Comparison of ENCODE assay signal across 15 cellular contexts in genomic region chr20:47989957-47990356, GRCh38.
DNase-seq lines count a peak whose midpoint lies in the region; ATAC-seq and TF ChIP-seq lines count a peak whose summit lies in the region.
"Had no signal": no experiment of that assay in that cellular context is flagged by ENCODE, and none has a peak within 500 bp of the region (broad histone marks: within the 10 kb centered on the region; RNA-seq: fewer than 3 reads in every experiment).

No MANE protein-coding gene starts in this region.

- peaks cover 11% of the 10 kb centered on the region for H3K27me3 Mint-ChIP-seq in nephron (ENCODE audit: low read depth)
- peaks cover 3% of the 10 kb centered on the region for H3K27me3 Mint-ChIP-seq in activated CD4-positive, alpha-beta memory T cell treated with anti-CD3 and anti-CD28 coated beads for 36 hours
- H3K27me3 Mint-ChIP-seq in CD4-positive, alpha-beta memory T cell, result peaks cover 5 to 13% of the 10 kb centered on the region in 2 donors

- H3K36me3 Mint-ChIP-seq in nephron (ENCODE audit: low read depth), result no peaks in the 10 kb centered on the region
- H3K36me3 Mint-ChIP-seq in activated CD4-positive, alpha-beta memory T cell treated with anti-CD3 and anti-CD28 coated beads for 36 hours, result no peaks in the 10 kb centered on the region
- no peaks in the 10 kb centered on the region for H3K36me3 Mint-ChIP-seq in CD4-positive, alpha-beta memory T cell

- peaks cover 27% of the 10 kb centered on the region for H3K27me3 ChIP-seq in adipocyte (replicated peaks; ENCODE audit: control insufficient read depth, insufficient read depth, low read length)
- no peaks in the 10 kb centered on the region for H3K27me3 ChIP-seq in CD4-positive, alpha-beta memory T cell (ENCODE audit: insufficient read depth, low read length)
- H3K27me3 ChIP-seq: ascending aorta had no signal

- intact Hi-C loops in activated CD4-positive, alpha-beta memory T cell treated with anti-CD3 and anti-CD28 coated beads for 36 hours (cut with micrococcal nuclease), result no loop called here
- intact Hi-C loops in CD4-positive, alpha-beta memory T cell (cut with micrococcal nuclease), result no loop called here

- CTCF ChIA-PET in activated CD4-positive, alpha-beta memory T cell treated with anti-CD3 and anti-CD28 coated beads for 36 hours (lab: Charles Lee), result no interaction called here
- CTCF ChIA-PET in CD4-positive, alpha-beta memory T cell (lab: Charles Lee; ENCODE audit: partially characterized antibody), result no interaction called here

- H3K4me1 Mint-ChIP-seq in nephron, result peaks cover 47% of the 10 kb centered on the region
- no peaks in the 10 kb centered on the region for H3K4me1 Mint-ChIP-seq in activated CD4-positive, alpha-beta memory T cell treated with anti-CD3 and anti-CD28 coated beads for 36 hours (ENCODE audit: low read depth)
- no peaks in the 10 kb centered on the region for H3K4me1 Mint-ChIP-seq in CD4-positive, alpha-beta memory T cell

- no peaks in the 10 kb centered on the region for H3K36me3 ChIP-seq in adipocyte (ENCODE audit: control insufficient read depth, insufficient read depth, low read length, severe bottlenecking)
- H3K36me3 ChIP-seq in CD4-positive, alpha-beta memory T cell (ENCODE audit: insufficient read depth, low read length), result no peaks in the 10 kb centered on the region
- H3K36me3 ChIP-seq: ascending aorta had no signal

- H3K9me3 Mint-ChIP-seq in nephron, result peaks cover 4% of the 10 kb centered on the region
- H3K9me3 Mint-ChIP-seq in activated CD4-positive, alpha-beta memory T cell treated with anti-CD3 and anti-CD28 coated beads for 36 hours, result no peaks in the 10 kb centered on the region
- peaks cover 0 to 5% (median under 1%) of the 10 kb centered on the region in 8 donors for H3K9me3 Mint-ChIP-seq in CD4-positive, alpha-beta memory T cell

- H3K4me1 ChIP-seq in adipocyte (ENCODE audit: control insufficient read depth, insufficient read depth, low read length), result no peaks in the 10 kb centered on the region
- no peaks in the 10 kb centered on the region for H3K4me1 ChIP-seq in CD4-positive, alpha-beta memory T cell (ENCODE audit: insufficient read depth, low read length)
- H3K4me1 ChIP-seq: ascending aorta had no signal

- H3K4me3 ChIP-seq in adipocyte (ENCODE audit: low read length), result no peak overlapping the region
- no peak overlapping the region for H3K4me3 ChIP-seq in CD4-positive, alpha-beta memory T cell (ENCODE audit: low read length in 2 of 2)
- H3K4me3 ChIP-seq: ascending aorta had no signal

- H3K9me3 ChIP-seq in adipocyte (ENCODE audit: control insufficient read depth, low read length), result peaks cover 24% of the 10 kb centered on the region
- no peaks in the 10 kb centered on the region for H3K9me3 ChIP-seq in CD4-positive, alpha-beta memory T cell (ENCODE audit: control insufficient read depth in 1 of 2, low read length in 2 of 2)
- H3K9me3 ChIP-seq: ascending aorta had no signal

- no peak overlapping the region for H3K27ac ChIP-seq in CD4-positive, alpha-beta memory T cell (ENCODE audit: low read depth, low read length)
- H3K27ac ChIP-seq: ascending aorta, KMS-11 had no signal

- H3K4me3 Mint-ChIP-seq in nephron, result no peak overlapping the region
- H3K4me3 Mint-ChIP-seq in activated CD4-positive, alpha-beta memory T cell treated with anti-CD3 and anti-CD28 coated beads for 36 hours, result no peak overlapping the region
- no peak overlapping the region for H3K4me3 Mint-ChIP-seq in CD4-positive, alpha-beta memory T cell

- DNase-seq in DMS153 treated with DMSO at 0.1 percent for 48 hours (lab: John Stamatoyannopoulos, UW; ENCODE audit: unreplicated experiment) (peak; percentile 26), NCI-H1105 treated with DMSO at 0.1 percent for 48 hours (lab: John Stamatoyannopoulos, UW) (peak; percentile 62), adipocyte (ENCODE audit: low read depth) (peak; percentile 16), iPS-NIHi7 (ENCODE audit: extremely low spot score) (no peak)
- DNase-seq in activated CD4-positive, alpha-beta memory T cell treated with anti-CD3 and anti-CD28 coated beads for 36 hours, result no peak
- no peak for DNase-seq in CD4-positive, alpha-beta memory T cell
- DNase-seq: activated effector memory CD4-positive, alpha-beta T cell treated with anti-CD3 and anti-CD28 coated beads, Interleukin-2, amount 50 U/mL, for 16 hours; foreskin fibroblast; NCI-H2171; right cardiac atrium; stimulated activated naive CD4-positive, alpha-beta T cell treated with Interleukin-2 at 50 U/mL for 16 hours had no signal

- TF ChIP-seq CTCF in nephron (IDR thresholded peaks at IDR 0.05; ENCODE audit: unreplicated experiment in 3 of 3), result no peak

- ATAC-seq in HG03097 (IDR thresholded peaks at IDR 0.05; ENCODE audit: low FRiP score, unreplicated experiment), result no peak
- ATAC-seq: right cardiac atrium had no signal

- POLR2A ChIA-PET in activated CD4-positive, alpha-beta memory T cell treated with anti-CD3 and anti-CD28 coated beads for 36 hours (lab: Charles Lee), result no interaction called here
- POLR2A ChIA-PET in CD4-positive, alpha-beta memory T cell (lab: Charles Lee; ENCODE audit: partially characterized antibody), result no interaction called here

- H3K27ac Mint-ChIP-seq in nephron, result peak overlapping the region; percentile 5 to 67 (median 58)
- H3K27ac Mint-ChIP-seq in activated CD4-positive, alpha-beta memory T cell treated with anti-CD3 and anti-CD28 coated beads for 36 hours, result no peak overlapping the region
- no peak overlapping the region for H3K27ac Mint-ChIP-seq in CD4-positive, alpha-beta memory T cell

- H3K9ac ChIP-seq in adipocyte (ENCODE audit: low read length), result no peak overlapping the region
- H3K9ac ChIP-seq: KMS-11 had no signal

Comparison
In these comparisons a context has a peak if more than half of its experiments do, and no peak if none do; other contexts are left out.
1. DNase-seq: peak in DMS153 treated with DMSO at 0.1 percent for 48 hours (single experiment), NCI-H1105 treated with DMSO at 0.1 percent for 48 hours (single experiment) and adipocyte (single experiment); none in activated CD4-positive, alpha-beta memory T cell treated with anti-CD3 and anti-CD28 coated beads for 36 hours (single experiment), iPS-NIHi7 (single experiment) and CD4-positive, alpha-beta memory T cell (0 of 5).
2. H3K27ac Mint-ChIP-seq: peak in nephron (3 of 3); none in activated CD4-positive, alpha-beta memory T cell treated with anti-CD3 and anti-CD28 coated beads for 36 hours (single experiment) and CD4-positive, alpha-beta memory T cell (0 of 7).